Comparison of ENCODE assay signal across 8 cellular contexts in the genomic region with DNA sequence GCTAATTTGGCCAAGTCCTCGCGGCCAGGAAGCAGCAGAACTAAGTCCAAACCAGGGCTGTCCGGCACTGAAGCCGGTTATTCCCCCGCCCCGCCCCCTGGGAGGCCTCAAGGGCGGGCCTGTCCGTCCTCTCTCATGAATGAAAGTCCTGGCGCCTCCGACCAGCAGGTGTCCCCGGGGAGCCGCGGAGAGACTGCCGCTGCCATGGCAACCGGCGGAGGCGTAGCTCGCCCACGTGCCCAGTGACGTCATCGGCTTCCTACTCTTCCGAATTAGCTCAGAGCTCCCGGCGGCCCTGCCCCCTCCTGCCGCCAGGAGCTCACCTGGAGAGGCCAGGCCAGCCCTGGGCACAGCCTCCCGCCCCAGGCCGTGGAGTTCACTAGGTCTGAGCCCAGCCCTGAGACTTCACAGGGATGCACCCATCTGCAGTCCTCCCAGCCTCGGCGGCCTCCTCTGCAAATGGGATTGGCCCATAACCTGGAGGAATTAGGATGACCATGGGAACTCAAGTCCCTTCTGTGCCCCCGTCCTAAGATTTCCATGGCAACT. TPM values are rescaled to one million over a fixed set of nuclear protein-coding genes. Genes with fewer than 3 reads are reported as not detected.
DNase-seq lines count a peak whose midpoint lies in the region; FAIRE-seq lines count a peak whose summit lies in the region.

No MANE protein-coding gene starts in this region.

- peak; percentile 39 for FAIRE-seq in frontal cortex (lab: Jason Lieb, UNC)

- H3K4me1 Mint-ChIP-seq in activated naive CD4-positive, alpha-beta T cell treated with anti-CD3 and anti-CD28 coated beads, Interleukin-2, amount 10 ng/mL, durations not matched to agents 7 days and 5 days, result peaks cover 34% of the 10 kb centered on the region

- H3K4me3 ChIP-seq in HAP-1 (peak overlapping the region; percentile 76), neuron (ENCODE audit: low read length) (peak overlapping the region; percentile 73)

- H3K36me3 Mint-ChIP-seq in activated naive CD4-positive, alpha-beta T cell treated with anti-CD3 and anti-CD28 coated beads, Interleukin-2, amount 10 ng/mL, durations not matched to agents 7 days and 5 days, result peaks cover 2% of the 10 kb centered on the region

- peak overlapping the region; percentile 76 for H3K27ac Mint-ChIP-seq in activated naive CD4-positive, alpha-beta T cell treated with anti-CD3 and anti-CD28 coated beads, Interleukin-2, amount 10 ng/mL, durations not matched to agents 7 days and 5 days

- H3K36me3 ChIP-seq in HAP-1 (replicated peaks) (peaks cover 23% of the 10 kb centered on the region), neuron (ENCODE audit: insufficient read depth, low read length) (peaks cover 14% of the 10 kb centered on the region)

- H3K4me1 ChIP-seq in HAP-1 (peaks cover 13% of the 10 kb centered on the region), neuron (ENCODE audit: insufficient read depth, low read length) (peaks cover 12% of the 10 kb centered on the region)

- H3K27me3 ChIP-seq in HAP-1 (ENCODE audit: low read depth), result no peaks in the 10 kb centered on the region
- no peaks in the 10 kb centered on the region for H3K27me3 ChIP-seq in neuron (ENCODE audit: insufficient read depth, low read length)

- H3K4me3 Mint-ChIP-seq in activated naive CD4-positive, alpha-beta T cell treated with anti-CD3 and anti-CD28 coated beads, Interleukin-2, amount 10 ng/mL, durations not matched to agents 7 days and 5 days, result peak overlapping the region; percentile 77

- peak overlapping the region; percentile 3 for H2AFZ ChIP-seq in neuron (ENCODE audit: low read depth, low read length)

- H3K27me3 Mint-ChIP-seq in activated naive CD4-positive, alpha-beta T cell treated with anti-CD3 and anti-CD28 coated beads, Interleukin-2, amount 10 ng/mL, durations not matched to agents 7 days and 5 days, result peaks cover 6% of the 10 kb centered on the region

- H3K9me3 Mint-ChIP-seq in activated naive CD4-positive, alpha-beta T cell treated with anti-CD3 and anti-CD28 coated beads, Interleukin-2, amount 10 ng/mL, durations not matched to agents 7 days and 5 days, result no peaks in the 10 kb centered on the region

- H3K9me3 ChIP-seq in HAP-1 (no peaks in the 10 kb centered on the region), neuron (ENCODE audit: low read length) (no peaks in the 10 kb centered on the region)

- CTCF ChIA-PET in activated naive CD4-positive, alpha-beta T cell treated with anti-CD3 and anti-CD28 coated beads, Interleukin-2, amount 10 ng/mL, durations not matched to agents 7 days and 5 days (lab: Charles Lee), result interaction anchor here (0.6 to 6.9 kb wide), 30 partner anchors 9 to 382 kb away, joined by 3 to 57 read pairs (median 4); a partner anchor contains a TSS

- in situ Hi-C loops in HAP-1 (cut with MboI; ENCODE audit: low sequenced_read_pairs), result no loop called here
- in situ Hi-C loops in SK-MEL-5 (cut with HindIII; ENCODE audit: low pct_unique_long_range_greater_than_20kb, low sequenced_read_pairs), result no loop called here

- peak; percentile 100 for DNase-seq in ELF-1 (ENCODE audit: low read depth, low spot score)
- peak; percentile 98 to 100 for DNase-seq in HAP-1 (ENCODE audit: low spot score in 2 of 2)
- DNase-seq in NAMALWA (ENCODE audit: low spot score), result peak; percentile 97
- DNase-seq in SK-MEL-5 (ENCODE audit: low read depth, low spot score), result peak; percentile 97
- peak; percentile 97 for DNase-seq in activated naive CD4-positive, alpha-beta T cell treated with anti-CD3 and anti-CD28 coated beads, Interleukin-2, amount 10 ng/mL, durations not matched to agents 7 days and 5 days
- peak; percentile 99 to 100 for DNase-seq in frontal cortex (ENCODE audit: low spot score in 2 of 2)
- peak; percentile 84 for DNase-seq in stromal cell of bone marrow (ENCODE audit: low read depth)

RNA-seq across cellular contexts. Expression of a gene that starts 1.3 kb away (rescaled TPM):
- total RNA-seq in SK-MEL-5 (2014; rRNA removed; shearing (Covaris generic)), result 17.3 and 20.0 TPM in 2 replicates
- 24.0 and 26.7 TPM in 2 replicates for polyA plus RNA-seq in SK-MEL-5 (2015; cell fraction: cytosol; rRNA removed)
- 4.7 and 6.5 TPM in 2 replicates for polyA plus RNA-seq in SK-MEL-5 (2015; cell fraction: nucleus; rRNA removed)
- 20.0 TPM for total RNA-seq in frontal cortex

RNA-seq across cellular contexts. Expression of a gene that starts 13.7 kb away (rescaled TPM):
- 16.6 and 18.1 TPM in 2 replicates for total RNA-seq in SK-MEL-5 (2014; rRNA removed; shearing (Covaris generic))
- 22.4 and 23.8 TPM in 2 replicates for polyA plus RNA-seq in SK-MEL-5 (2015; cell fraction: cytosol; rRNA removed)
- 253 and 267 TPM in 2 replicates for polyA plus RNA-seq in SK-MEL-5 (2015; cell fraction: nucleus; rRNA removed)
- total RNA-seq in frontal cortex, result 30.6 TPM

RNA-seq across cellular contexts. Expression of a gene that starts 20.5 kb away (rescaled TPM):
- 4.2 and 6.3 TPM in 2 replicates for total RNA-seq in SK-MEL-5 (2014; rRNA removed; shearing (Covaris generic))
- polyA plus RNA-seq in SK-MEL-5 (2015; cell fraction: cytosol; rRNA removed), result 7.1 and 9.9 TPM in 2 replicates
- 25.5 and 32.8 TPM in 2 replicates for polyA plus RNA-seq in SK-MEL-5 (2015; cell fraction: nucleus; rRNA removed)
- 7.7 TPM for total RNA-seq in frontal cortex

RNA-seq across cellular contexts. Expression of a gene that starts 21.2 kb away (rescaled TPM):
- total RNA-seq in SK-MEL-5 (2014; rRNA removed; shearing (Covaris generic)), result 9.4 and 10.3 TPM in 2 replicates
- polyA plus RNA-seq in SK-MEL-5 (2015; cell fraction: cytosol; rRNA removed), result 8.6 and 12.4 TPM in 2 replicates
- polyA plus RNA-seq in SK-MEL-5 (2015; cell fraction: nucleus; rRNA removed), result 111 and 133 TPM in 2 replicates
- total RNA-seq in frontal cortex, result 11.8 TPM

RNA-seq across cellular contexts. Expression of a gene that starts 42.5 kb away (rescaled TPM):
- total RNA-seq in SK-MEL-5 (2014; rRNA removed; shearing (Covaris generic)), result 0.85 and 1.0 TPM in 2 replicates
- polyA plus RNA-seq in SK-MEL-5 (2015; cell fraction: cytosol; rRNA removed), result 3.6 and 4.7 TPM in 2 replicates
- polyA plus RNA-seq in SK-MEL-5 (2015; cell fraction: nucleus; rRNA removed), result 19.0 and 21.7 TPM in 2 replicates
- total RNA-seq in frontal cortex, result 7.7 TPM

Comparison
In these comparisons a context has a peak if more than half of its experiments do, and no peak if none do; other contexts are left out.
1. Peak in every context shown above with its lines: DNase-seq and H3K4me3 ChIP-seq.